ENCODE assay signal across 1 cellular context in genomic region chr14:63860146-63860545, GRCh38.
TF ChIP-seq lines count a peak whose summit lies in the region.

No MANE protein-coding gene starts in this region.

TF ChIP-seq in SK-N-SH, 30 proteins besides CTCF, POLR2A, EP300 and RAD21:
- no peak for TF ChIP-seq IRF3 (IDR thresholded peaks at IDR 0.05; ENCODE audit: low read depth, low read length)
- no peak for TF ChIP-seq GABPA (IDR thresholded peaks at IDR 0.05; ENCODE audit: low read depth)
- TF ChIP-seq REST (IDR thresholded peaks at IDR 0.05; ENCODE audit: low read depth, low read length) = no peak
